16 cellular contexts compared by ENCODE assay signal in the genomic region with DNA sequence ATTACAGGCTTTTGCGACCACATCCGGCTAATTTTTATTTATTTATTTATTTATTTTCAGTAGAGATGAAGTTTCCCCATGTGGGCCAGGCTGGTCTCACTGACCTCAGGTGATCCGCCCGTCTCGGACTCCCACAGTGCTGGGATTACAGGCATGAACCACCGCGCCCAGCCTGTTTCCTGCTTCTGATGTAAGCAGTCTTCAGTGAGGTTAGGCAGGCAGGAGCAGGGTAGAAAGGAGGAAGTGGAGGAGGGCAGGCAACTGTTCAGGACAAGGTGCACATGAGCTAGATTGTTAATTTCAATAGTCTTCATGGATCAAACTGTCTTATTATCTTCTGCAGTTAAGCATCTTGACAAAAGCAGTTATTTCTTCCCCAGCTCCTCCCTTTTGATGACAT.
"Had no signal": no experiment of that assay in that cellular context is flagged by ENCODE, and none has a peak within 500 bp of the region (broad histone marks: within the 10 kb centered on the region; RNA-seq: fewer than 3 reads in every experiment).

No MANE protein-coding gene starts in this region.

- H3K9me3 Mint-ChIP-seq: naive thymus-derived CD8-positive, alpha-beta T cell; stimulated activated naive CD8-positive, alpha-beta T cell treated with anti-CD3 and anti-CD28 coated beads, Interleukin-15, amount 100 ng/mL, for 72 hours had no signal

- H3K27me3 Mint-ChIP-seq: stimulated activated naive B cell treated with anti-CD40 and anti-IgM and Interleukin-4, amounts not matched to agents 10 μg/mL and 1 μg/mL and 100 μg/mL, for 72 hours; stimulated activated naive CD8-positive, alpha-beta T cell treated with anti-CD3 and anti-CD28 coated beads, Interleukin-15, amount 100 ng/mL, for 72 hours had no signal

- H3K4me1 Mint-ChIP-seq: naive thymus-derived CD8-positive, alpha-beta T cell; stimulated activated naive B cell treated with anti-CD40 and anti-IgM and Interleukin-4, amounts not matched to agents 10 μg/mL and 1 μg/mL and 100 μg/mL, for 72 hours; stimulated activated naive CD8-positive, alpha-beta T cell treated with anti-CD3 and anti-CD28 coated beads, Interleukin-15, amount 100 ng/mL, for 72 hours had no signal

- H3K36me3 ChIP-seq: heart left ventricle, neutrophil, tibial nerve had no signal

- H3K4me3 Mint-ChIP-seq: naive thymus-derived CD8-positive, alpha-beta T cell; stimulated activated naive B cell treated with anti-CD40 and anti-IgM and Interleukin-4, amounts not matched to agents 10 μg/mL and 1 μg/mL and 100 μg/mL, for 72 hours; stimulated activated naive CD8-positive, alpha-beta T cell treated with anti-CD3 and anti-CD28 coated beads, Interleukin-15, amount 100 ng/mL, for 72 hours had no signal

- H3K4me3 ChIP-seq: coronary artery, heart left ventricle, psoas muscle, testis, tibial nerve had no signal

- H3K27ac Mint-ChIP-seq: naive thymus-derived CD8-positive, alpha-beta T cell; stimulated activated naive B cell treated with anti-CD40 and anti-IgM and Interleukin-4, amounts not matched to agents 10 μg/mL and 1 μg/mL and 100 μg/mL, for 72 hours; stimulated activated naive CD8-positive, alpha-beta T cell treated with anti-CD3 and anti-CD28 coated beads, Interleukin-15, amount 100 ng/mL, for 72 hours had no signal

- H3K27me3 ChIP-seq: heart left ventricle, neutrophil, testis, tibial nerve had no signal

- DNase-seq: effector CD4-positive, alpha-beta T cell; heart left ventricle; hippocampal formation; mammary epithelial cell; naive thymus-derived CD8-positive, alpha-beta T cell; psoas muscle; retina; stimulated activated CD4-positive, alpha-beta T cell treated with anti-CD3 and anti-CD28 coated beads, Interleukin-2, amount 100 ng/mL, for 24 hours; stimulated activated CD4-positive, alpha-beta T cell treated with anti-CD3 and anti-CD28 coated beads, Interleukin-4, amount 100 ng/mL, for 4 hours; stimulated activated naive B cell treated with anti-CD40 and anti-IgM and Interleukin-4, amounts not matched to agents 10 μg/mL and 1 μg/mL and 100 μg/mL, for 72 hours; stimulated activated naive CD8-positive, alpha-beta T cell treated with anti-CD3 and anti-CD28 coated beads, Interleukin-15, amount 100 ng/mL, for 72 hours; testis had no signal

- H3K4me1 ChIP-seq: psoas muscle, tibial nerve had no signal

- H3K36me3 Mint-ChIP-seq: naive thymus-derived CD8-positive, alpha-beta T cell; stimulated activated naive B cell treated with anti-CD40 and anti-IgM and Interleukin-4, amounts not matched to agents 10 μg/mL and 1 μg/mL and 100 μg/mL, for 72 hours had no signal

- ATAC-seq: heart left ventricle; naive thymus-derived CD8-positive, alpha-beta T cell; psoas muscle; sciatic nerve; stimulated activated naive B cell treated with anti-CD40 and anti-IgM and Interleukin-4, amounts not matched to agents 10 μg/mL and 1 μg/mL and 100 μg/mL, for 72 hours; stimulated activated naive CD8-positive, alpha-beta T cell treated with anti-CD3 and anti-CD28 coated beads, Interleukin-15, amount 100 ng/mL, for 72 hours had no signal

- H3K9me3 ChIP-seq: heart left ventricle, neutrophil, psoas muscle, testis, tibial nerve had no signal

- H3K27ac ChIP-seq: coronary artery, heart left ventricle, neutrophil, psoas muscle, testis, tibial nerve had no signal
